In the genomic region with DNA sequence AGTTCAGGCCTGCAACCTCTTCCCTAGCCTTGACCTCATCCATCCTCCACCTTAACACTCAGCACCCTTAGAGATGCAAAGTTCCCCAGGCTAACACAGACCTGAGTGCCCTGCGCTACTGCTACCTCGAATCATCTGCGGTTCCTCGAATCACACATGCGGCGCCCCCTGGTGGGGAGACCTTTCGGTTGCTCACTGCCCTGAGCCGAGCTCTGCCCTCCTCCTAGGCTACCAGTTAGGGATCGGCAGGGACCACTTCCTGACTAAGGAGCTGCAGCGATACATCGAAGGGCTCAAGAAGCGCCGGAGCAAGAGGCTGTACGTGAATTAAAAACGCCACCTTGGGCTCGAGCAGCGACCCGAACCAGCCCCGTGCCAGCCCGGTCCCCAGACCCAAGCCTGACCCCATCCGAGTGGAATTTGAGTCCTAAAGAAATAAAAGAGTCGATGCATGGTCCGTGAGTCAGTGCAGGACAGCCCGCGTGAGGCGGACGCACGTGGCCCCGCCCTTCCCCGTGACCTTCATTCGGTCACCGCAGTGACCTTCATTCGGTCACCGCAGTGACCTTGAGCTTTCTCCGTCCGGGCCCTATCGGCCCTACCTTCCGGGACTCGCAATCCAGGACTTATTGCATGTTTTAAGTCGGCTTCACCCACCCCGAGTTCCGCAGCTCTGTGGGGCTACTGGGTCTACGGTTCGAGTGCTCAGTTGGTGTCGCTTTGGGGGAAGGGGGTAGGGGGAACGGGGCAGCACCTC, we compare ENCODE assay signal across 8 cellular contexts. TPM values are rescaled to one million over a fixed set of nuclear protein-coding genes. Genes with fewer than 3 reads are reported as not detected.
A peak's percentile ranks its signal among the peaks of the same experiment; 100 is the strongest.
DNase-seq lines count a peak whose midpoint lies in the region; ATAC-seq and TF ChIP-seq lines count a peak whose summit lies in the region.

No MANE protein-coding gene starts in this region.

- TF ChIP-seq CTCF in KMS-11 (conservative IDR thresholded peaks at IDR 0.05; ENCODE audit: low read depth, low read length): peak; percentile 94
- peak; percentile 99 for TF ChIP-seq CTCF in Panc1 (IDR thresholded peaks at IDR 0.05)
- peak; percentile 81 to 95 (median 92) for TF ChIP-seq CTCF in esophagus squamous epithelium (IDR thresholded peaks at IDR 0.05)

- H3K9ac ChIP-seq in KMS-11: peak overlapping the region; percentile 98

- peaks cover 12% of the 10 kb centered on the region for H3K27me3 ChIP-seq in KMS-11 (ENCODE audit: insufficient read depth, low read depth)
- H3K27me3 ChIP-seq in Panc1 (ENCODE audit: control insufficient read depth, insufficient read depth, low read length): no peaks in the 10 kb centered on the region
- H3K27me3 ChIP-seq in esophagus squamous epithelium: peaks cover 0 to 35% (median 6%) of the 10 kb centered on the region in 4 donors

- H3K36me3 ChIP-seq in KMS-11 (ENCODE audit: insufficient read depth): no peaks in the 10 kb centered on the region
- H3K36me3 ChIP-seq in Panc1 (ENCODE audit: control insufficient read depth, insufficient read depth, low read length): no peaks in the 10 kb centered on the region
- H3K36me3 ChIP-seq in esophagus squamous epithelium: peaks cover 0 to 24% (median 0%) of the 10 kb centered on the region in 3 donors

- TSS peak; percentile 99 for BruUV-seq in Panc1 (replicated peaks; lab: Mats Ljungman, UMichigan)

- H3K9me3 ChIP-seq in Panc1 (ENCODE audit: control insufficient read depth, insufficient read depth, low read depth, low read length) (no peaks in the 10 kb centered on the region), esophagus squamous epithelium (no peaks in the 10 kb centered on the region)

- ATAC-seq in GM21619 (IDR thresholded peaks at IDR 0.05; ENCODE audit: unreplicated experiment): peak; percentile 17
- ATAC-seq in Panc1: peak; percentile 60

- H3K27ac ChIP-seq in KMS-11: peak overlapping the region; percentile 100
- peak overlapping the region; percentile 95 for H3K27ac ChIP-seq in Panc1 (ENCODE audit: low read length)
- peak overlapping the region; percentile 92 to 97 (median 94) for H3K27ac ChIP-seq in esophagus squamous epithelium

- in situ Hi-C loops in Panc1 (cut with HindIII; ENCODE audit: low pct_unique_long_range_greater_than_20kb, low sequenced_read_pairs): no loop called here

- peaks cover 26% of the 10 kb centered on the region for H3K79me2 ChIP-seq in KMS-11 (ENCODE audit: insufficient read depth, low read depth)

- peak overlapping the region; percentile 77 for H3K4me2 ChIP-seq in KMS-11

- TF ChIP-seq POLR2A in esophagus squamous epithelium (IDR thresholded peaks at IDR 0.05): peak in 1 of 4 donors; percentile 19

- peaks cover 46% of the 10 kb centered on the region for H3K4me1 ChIP-seq in KMS-11 (ENCODE audit: low read depth, poor library complexity, severe bottlenecking)
- peaks cover 15% of the 10 kb centered on the region for H3K4me1 ChIP-seq in Panc1 (ENCODE audit: control insufficient read depth, insufficient read depth, low read length)
- peaks cover 33 to 64% (median 37%) of the 10 kb centered on the region in 3 donors for H3K4me1 ChIP-seq in esophagus squamous epithelium

- no peaks in the 10 kb centered on the region for H4K20me1 ChIP-seq in KMS-11 (ENCODE audit: insufficient read depth)

- H3K4me3 ChIP-seq in KMS-11 (IDR thresholded peaks at IDR 0.05; ENCODE audit: insufficient read depth, low read depth, low read length): no peak overlapping the region
- peak overlapping the region; percentile 72 to 96 for H3K4me3 ChIP-seq in Panc1 (ENCODE audit: low read depth in 2 of 2, low read length in 2 of 2)
- peak overlapping the region; percentile 35 to 86 (median 74) for H3K4me3 ChIP-seq in esophagus squamous epithelium

- DNase-seq in DMS53 treated with DMSO at 0.1 percent for 48 hours (lab: John Stamatoyannopoulos, UW; ENCODE audit: unreplicated experiment) (peak; percentile 92), Panc1 (ENCODE audit: low read depth, low spot score) (peak; percentile 85), esophagus squamous epithelium (lab: John Stamatoyannopoulos, UW) (peak; percentile 67), myocyte (ENCODE audit: low read depth) (peak; percentile 91)
- DNase-seq in activated T-cell treated with anti-CD3 and anti-CD28 coated beads, Interleukin-2, amount 50 U/mL, for 48 hours: peak; percentile 96 to 98
- DNase-seq in stimulated activated CD8-positive, alpha-beta memory T cell treated with anti-CD3 and anti-CD28 coated beads, Interleukin-7, amount 100 ng/mL, for 48 hours (ENCODE audit: extremely low read depth in 1 of 2, low read depth in 1 of 2): peak; percentile 86 to 92

- peak overlapping the region; percentile 77 for H2AFZ ChIP-seq in KMS-11 (ENCODE audit: low read depth)

- CTCF ChIA-PET in Panc1 (lab: Charles Lee): interaction anchor here (0.5 to 2.3 kb wide), 8 partner anchors 13 to 1414 kb away, joined by 3 to 25 read pairs (median 4); a partner anchor contains a TSS

- POLR2A ChIA-PET in Panc1 (lab: Charles Lee): interaction anchor here (0.6 to 1.5 kb wide), 5 partner anchors 13 to 315 kb away, joined by 4 to 10 read pairs (median 7); a partner anchor contains a TSS

- intact Hi-C loops in Panc1 (cut with micrococcal nuclease; ENCODE audit: unreplicated experiment) (loop anchor here (10.0 kb wide), 1 partner anchor 60 kb away; a partner anchor contains a TSS), esophagus squamous epithelium (cut with DNase I) (loop anchor here (5.0 kb wide), 1 partner anchor 102 kb away; no protein-coding TSS in a partner anchor)

- 0% methylated on average over 14 to 19 of the region's 46 CpGs for WGBS in esophagus squamous epithelium, 2 donors

RNA-seq across cellular contexts. Expression of a gene that starts 0.8 kb away (rescaled TPM):
- total RNA-seq in Panc1 (2021; ENCODE audit: unreplicated experiment): 81.6 TPM
- polyA plus RNA-seq in Panc1 (2012; ENCODE audit: insufficient read length): 60.2 TPM
- total RNA-seq in esophagus squamous epithelium: 100 to 1,000 TPM in 2 of 4 donors, 10 to 100 TPM in 2; 81.9 to 131 (median 99.7) TPM
- total RNA-seq in myocyte: 77.0 and 121 TPM in 2 replicates
- polyA plus RNA-seq in myocyte (2012): 32.7 TPM

RNA-seq across cellular contexts. Expression of a gene that starts 4.3 kb away (rescaled TPM):
- total RNA-seq in Panc1 (2021; ENCODE audit: unreplicated experiment) (0.64 TPM), esophagus squamous epithelium (not detected), myocyte (not detected in 2 replicates)
- 3.0 TPM for polyA plus RNA-seq in Panc1 (2012; ENCODE audit: insufficient read length)
- 0.11 TPM for polyA plus RNA-seq in myocyte (2012)

RNA-seq across cellular contexts. Expression of a gene that starts 12.9 kb away (rescaled TPM):
- total RNA-seq in Panc1 (2021; ENCODE audit: unreplicated experiment) (341 TPM), esophagus squamous epithelium (100 to 1,000 TPM; 202 to 248 (median 211) TPM), myocyte (224 and 231 TPM in 2 replicates)
- 654 TPM for polyA plus RNA-seq in Panc1 (2012; ENCODE audit: insufficient read length)
- polyA plus RNA-seq in myocyte (2012): 324 TPM

RNA-seq across cellular contexts. Expression of a gene that starts 13.4 kb away (rescaled TPM):
- total RNA-seq in Panc1 (2021; ENCODE audit: unreplicated experiment) (1.1 TPM), esophagus squamous epithelium (not detected), myocyte (not detected in 2 replicates)
- 1.3 TPM for polyA plus RNA-seq in Panc1 (2012; ENCODE audit: insufficient read length)
- polyA plus RNA-seq in myocyte (2012): 0.09 TPM

RNA-seq across cellular contexts. Expression of a gene that starts 13.4 kb away (rescaled TPM):
- total RNA-seq in Panc1 (2021; ENCODE audit: unreplicated experiment) (492 TPM), esophagus squamous epithelium (100 to 1,000 TPM; 309 to 602 (median 476) TPM), myocyte (189 and 223 TPM in 2 replicates)
- 1,326 TPM for polyA plus RNA-seq in Panc1 (2012; ENCODE audit: insufficient read length)
- 564 TPM for polyA plus RNA-seq in myocyte (2012)
